ENCODE assay signal across 16 cellular contexts in genomic region chr1:94269921-94270320, GRCh38. TPM values are rescaled to one million over a fixed set of nuclear protein-coding genes. Genes with fewer than 3 reads are reported as not detected.
A peak's percentile ranks its signal among the peaks of the same experiment; 100 is the strongest.
DNase-seq lines count a peak whose midpoint lies in the region; ATAC-seq, FAIRE-seq and TF ChIP-seq lines count a peak whose summit lies in the region.
"Had no signal": no experiment of that assay in that cellular context is flagged by ENCODE, and none has a peak within 500 bp of the region (broad histone marks: within the 10 kb centered on the region; RNA-seq: fewer than 3 reads in every experiment).

No MANE protein-coding gene starts in this region.

- no peaks in the 10 kb centered on the region for H4K20me1 ChIP-seq in HepG2 (ENCODE audit: insufficient read depth, low read length)
- H4K20me1 ChIP-seq in mammary epithelial cell (ENCODE audit: insufficient read depth, low read length) = no peaks in the 10 kb centered on the region

- H3K4me2 ChIP-seq in HepG2 (ENCODE audit: low read depth, low read length) = no peak overlapping the region
- H3K4me2 ChIP-seq in mammary epithelial cell (ENCODE audit: insufficient read depth, low read depth, low read length) = peak overlapping the region; percentile 52
- peak overlapping the region; percentile 64 for H3K4me2 ChIP-seq in skeletal muscle satellite cell (ENCODE audit: low read length)

- H3K27ac Mint-ChIP-seq in type B pancreatic cell = no peak overlapping the region
- H3K27ac Mint-ChIP-seq: CD4-positive, alpha-beta memory T cell had no signal

- H3K9ac ChIP-seq in HepG2 (ENCODE audit: insufficient read depth, low read depth, low read length) = no peak overlapping the region
- H3K9ac ChIP-seq in mammary epithelial cell (ENCODE audit: insufficient read depth, low read length) = no peak overlapping the region
- no peak overlapping the region for H3K9ac ChIP-seq in skeletal muscle satellite cell (ENCODE audit: low read depth, low read length)

- H3K9me3 Mint-ChIP-seq in type B pancreatic cell = no peaks in the 10 kb centered on the region
- H3K9me3 Mint-ChIP-seq: CD4-positive, alpha-beta memory T cell had no signal

- H3K36me3 Mint-ChIP-seq in type B pancreatic cell = no peaks in the 10 kb centered on the region
- H3K36me3 Mint-ChIP-seq: CD4-positive, alpha-beta memory T cell had no signal

- peaks cover 5% of the 10 kb centered on the region for H3K4me1 Mint-ChIP-seq in type B pancreatic cell (ENCODE audit: unreplicated experiment)
- H3K4me1 Mint-ChIP-seq: CD4-positive, alpha-beta memory T cell had no signal

- H3K27ac ChIP-seq in HepG2 (ENCODE audit: extremely low read length, insufficient read depth, low read length) = no peak overlapping the region
- no peak overlapping the region for H3K27ac ChIP-seq in right lobe of liver
- H3K27ac ChIP-seq in RWPE1 = peak overlapping the region; percentile 76
- H3K27ac ChIP-seq in mammary epithelial cell (ENCODE audit: insufficient read depth, low read depth, low read length) = peak overlapping the region; percentile 78
- H3K27ac ChIP-seq: C4-2B had no signal

- no peaks in the 10 kb centered on the region for H3K36me3 ChIP-seq in HepG2 (replicated peaks in 1 of 2; ENCODE audit: control insufficient read depth in 1 of 2, insufficient read depth in 2 of 2, low read length in 2 of 2)
- no peaks in the 10 kb centered on the region for H3K36me3 ChIP-seq in right lobe of liver
- H3K36me3 ChIP-seq in mammary epithelial cell (ENCODE audit: insufficient read depth, low read length) = no peaks in the 10 kb centered on the region
- no peaks in the 10 kb centered on the region for H3K36me3 ChIP-seq in skeletal muscle satellite cell (ENCODE audit: insufficient read depth, low read length)
- H3K36me3 ChIP-seq: BE2C had no signal

- in situ Hi-C loops in HepG2 (cut with HindIII; ENCODE audit: extremely low pct_ligation_motif_present, low pct_unique_long_range_greater_than_20kb) = no loop called here
- in situ Hi-C loops in mammary epithelial cell (cut with MboI; ENCODE audit: low sequenced_read_pairs in 2 of 2) = no loop called here

- dilution Hi-C loops in mammary epithelial cell (cut with HindIII; ENCODE audit: low sequenced_read_pairs) = no loop called here

- 26% methylated on average over 2 of the region's 2 CpGs for WGBS in HepG2 (ENCODE audit: low lambda C conversion rate)
- WGBS in right lobe of liver (ENCODE audit: insufficient coverage, low coverage, low lambda C conversion rate, missing lambda C conversion rate) = 83% methylated on average over 2 of the region's 2 CpGs
- 100% methylated on average over 2 of the region's 2 CpGs for WGBS in mammary epithelial cell (ENCODE audit: low coverage, missing lambda C conversion rate)

- no peak for FAIRE-seq in HepG2 (lab: Jason Lieb, UNC)
- FAIRE-seq: G401.6, GM12891, GM19239 had no signal

- no peaks in the 10 kb centered on the region for H3K27me3 Mint-ChIP-seq in type B pancreatic cell

- peaks cover 8% of the 10 kb centered on the region for H3K4me1 ChIP-seq in HepG2 (ENCODE audit: insufficient read depth, low read length)
- H3K4me1 ChIP-seq in right lobe of liver = no peaks in the 10 kb centered on the region
- peaks cover 47% of the 10 kb centered on the region for H3K4me1 ChIP-seq in mammary epithelial cell (ENCODE audit: insufficient read depth, low read length)
- H3K4me1 ChIP-seq in skeletal muscle satellite cell (ENCODE audit: control insufficient read depth, insufficient read depth, low read length) = peaks cover 57% of the 10 kb centered on the region
- H3K4me1 ChIP-seq: BE2C had no signal

- H3K4me3 Mint-ChIP-seq in type B pancreatic cell = no peak overlapping the region
- H3K4me3 Mint-ChIP-seq: CD4-positive, alpha-beta memory T cell had no signal

- TF ChIP-seq POLR2A in HepG2 (IDR thresholded peaks at IDR 0.05; ENCODE audit: insufficient read depth in 1 of 2, low read depth in 2 of 2, low read length in 2 of 2) = no peak
- no peak for TF ChIP-seq POLR2A in right lobe of liver (IDR thresholded peaks at IDR 0.05)

- no peak for TF ChIP-seq RAD21 in HepG2 (CRISPR knock-in tag; IDR thresholded peaks at IDR 0.05)

- DNase-seq in HepG2 (ENCODE audit: low spot score) = no peak
- no peak for DNase-seq in right lobe of liver
- DNase-seq in RWPE1 (ENCODE audit: low spot score) = no peak
- DNase-seq in mammary epithelial cell = no peak
- no peak for DNase-seq in type B pancreatic cell (ENCODE audit: extremely low spot score, unreplicated experiment)
- DNase-seq in middle frontal gyrus (ENCODE audit: extremely low spot score, low spot score) = no peak
- DNase-seq: BE2C; CD4-positive, alpha-beta memory T cell; DMS79 treated with DMSO at 0.1 percent for 48 hours; EL had no signal

- POLR2A ChIA-PET in HepG2 (lab: Yijun Ruan, JAX) (no interaction called here), RWPE1 (lab: Yijun Ruan, JAX; ENCODE audit: low non-redundant PET) (no interaction called here)

- intact Hi-C loops in HepG2 (cut with micrococcal nuclease; ENCODE audit: unreplicated experiment) (no loop called here), right lobe of liver (cut with DNase I) (no loop called here), mammary epithelial cell (cut with micrococcal nuclease) (loop anchor here (1.0 to 2.0 kb wide), 2 partner anchors 11 to 23 kb away; no protein-coding TSS in a partner anchor)

- no peaks in the 10 kb centered on the region for H3K9me3 ChIP-seq in HepG2 (ENCODE audit: low read length)
- H3K9me3 ChIP-seq in right lobe of liver = no peaks in the 10 kb centered on the region
- no peaks in the 10 kb centered on the region for H3K9me3 ChIP-seq in mammary epithelial cell (replicated peaks; ENCODE audit: insufficient read depth, low read length)
- no peaks in the 10 kb centered on the region for H3K9me3 ChIP-seq in skeletal muscle satellite cell (replicated peaks; ENCODE audit: low read length)
- H3K9me3 ChIP-seq: BE2C had no signal

- H2AFZ ChIP-seq in HepG2 (ENCODE audit: low read length) = no peak overlapping the region
- H2AFZ ChIP-seq in mammary epithelial cell (ENCODE audit: low read depth, low read length) = peak overlapping the region; percentile 16

- H3K27me3 ChIP-seq in HepG2 (ENCODE audit: control insufficient read depth in 1 of 2, insufficient read depth in 2 of 2, low read length in 2 of 2) (0 out of 5 replicates have a peak, but pooled peaks cover 0 to 3% of the 10 kb centered on the region in 2 experiments), right lobe of liver (no peaks in the 10 kb centered on the region), mammary epithelial cell (ENCODE audit: insufficient read depth, low read length) (no peaks in the 10 kb centered on the region), skeletal muscle satellite cell (ENCODE audit: control insufficient read depth, insufficient read depth, low read length) (no peaks in the 10 kb centered on the region)
- H3K27me3 ChIP-seq: BE2C had no signal

- TF ChIP-seq CTCF in HepG2 (CRISPR knock-in tag; IDR thresholded peaks at IDR 0.05) (no peak), right lobe of liver (IDR thresholded peaks at IDR 0.05) (no peak), RWPE1 (conservative IDR thresholded peaks at IDR 0.05; ENCODE audit: low read depth) (no peak), mammary epithelial cell (conservative IDR thresholded peaks at IDR 0.05 in 1 of 2, IDR thresholded peaks at IDR 0.05 in 1 of 2; ENCODE audit: extremely low read depth in 1 of 2, insufficient read depth in 1 of 2, low read depth in 1 of 2, low read length in 2 of 2) (no peak), type B pancreatic cell (conservative IDR thresholded peaks at IDR 0.05) (no peak)

- BruUV-seq in HepG2 (replicated peaks; lab: Mats Ljungman, UMichigan) (no TSS peak), mammary epithelial cell (replicated peaks; lab: Mats Ljungman, UMichigan) (no TSS peak)

- TF ChIP-seq EP300 in HepG2 (IDR thresholded peaks at IDR 0.05; ENCODE audit: low read depth in 2 of 2, low read length in 2 of 2) (no peak), HepG2 (CRISPR knock-in tag; IDR thresholded peaks at IDR 0.05; ENCODE audit: borderline replicate concordance) (no peak)

- H3K79me2 ChIP-seq in HepG2 (ENCODE audit: insufficient read depth, low read length) (no peaks in the 10 kb centered on the region), mammary epithelial cell (ENCODE audit: insufficient read depth, low read length) (no peaks in the 10 kb centered on the region)

- CTCF ChIA-PET in HepG2 (lab: Yijun Ruan, JAX; ENCODE audit: low intra/inter-chr PET ratio, low total read pairs) = no interaction called here
- CTCF ChIA-PET in RWPE1 (lab: Yijun Ruan, JAX) = interaction anchor here (0.6 kb wide), 1 partner anchor 228 kb away, joined by 3 read pairs; no protein-coding TSS in a partner anchor
- CTCF ChIA-PET in mammary epithelial cell (lab: Charles Lee; ENCODE audit: low non-redundant PET) = no interaction called here

- H3K4me3 ChIP-seq in HepG2 (replicated peaks in 1 of 3; ENCODE audit: insufficient read depth in 1 of 3, low read depth in 2 of 3, low read length in 3 of 3) = no peak overlapping the region
- no peak overlapping the region for H3K4me3 ChIP-seq in right lobe of liver
- H3K4me3 ChIP-seq in mammary epithelial cell (replicated peaks in 1 of 3; ENCODE audit: insufficient read depth in 1 of 3, low read depth in 2 of 3, low read length in 3 of 3) = no peak overlapping the region
- H3K4me3 ChIP-seq in skeletal muscle satellite cell (ENCODE audit: low read length) = no peak overlapping the region

- ATAC-seq in HepG2 (no peak), right lobe of liver (no peak), HG03097 (IDR thresholded peaks at IDR 0.05; ENCODE audit: low FRiP score, unreplicated experiment) (no peak)

RNA-seq across cellular contexts. Expression of gene ARHGAP29, which starts 32.5 kb away (rescaled TPM):
- total RNA-seq in HepG2 (2016; rRNA removed; fragmentation: Illumina TruSeq; extraction: Trizol) (12.8 and 18.8 TPM in 2 replicates), right lobe of liver (10 to 100 TPM; 15.1 to 28.9 (median 21.1) TPM), mammary epithelial cell (100 to 1,000 TPM in 1 of 2 donors, 10 to 100 TPM in 1; 54.7 to 100 TPM), type B pancreatic cell (ENCODE audit: low replicate concordance) (42.7 and 213 TPM in 2 replicates)
- 3.5 and 3.8 TPM in 2 replicates for total RNA-seq in HepG2 (2016; cell fraction: cytosol; rRNA removed; fragmentation: Illumina TruSeq; extraction: Trizol; ENCODE audit: low read depth)
- 12.2 and 19.4 TPM in 2 replicates for total RNA-seq in HepG2 (2016; cell fraction: insoluble cytoplasmic fraction; rRNA removed; fragmentation: Illumina TruSeq; extraction: Trizol)
- total RNA-seq in HepG2 (2016; cell fraction: membrane; rRNA removed; fragmentation: Illumina TruSeq; extraction: Trizol) = 7.7 and 7.9 TPM in 2 replicates
- 21.5 and 22.3 TPM in 2 replicates for total RNA-seq in HepG2 (2016; cell fraction: nucleus; rRNA removed; fragmentation: Illumina TruSeq; extraction: Trizol)
- polyA plus RNA-seq in HepG2 (2011; rRNA removed) (12.2 and 18.3 TPM in 2 replicates), mammary epithelial cell (44.6 TPM)
- 5.3 and 7.0 TPM in 2 replicates for polyA plus RNA-seq in HepG2 (2011; cell fraction: cytosol; rRNA removed)
- polyA plus RNA-seq in HepG2 (2011; cell fraction: nucleus; rRNA removed) = 16.2 and 17.3 TPM in 2 replicates
- polyA plus RNA-seq in HepG2 (2012) = 9.4 and 11.6 TPM in 2 replicates
- 0.37 TPM in 2 replicates for polyA plus RNA-seq in HepG2 (2016; cell fraction: cytosol; fragmentation: Illumina TruSeq; extraction: Trizol; ENCODE audit: low read depth)
- polyA plus RNA-seq in HepG2 (2016; cell fraction: insoluble cytoplasmic fraction; fragmentation: Illumina TruSeq; extraction: Trizol; ENCODE audit: low read depth) = 13.5 and 14.2 TPM in 2 replicates
- polyA plus RNA-seq in HepG2 (2016; cell fraction: membrane; fragmentation: Illumina TruSeq; extraction: Trizol; ENCODE audit: low read depth) = 1.9 and 2.0 TPM in 2 replicates
- polyA plus RNA-seq in HepG2 (2016; cell fraction: nucleus; fragmentation: Illumina TruSeq; extraction: Trizol; ENCODE audit: insufficient read depth, low read depth) = 22.0 and 23.1 TPM in 2 replicates
- 3.3 and 11.6 TPM in 2 replicates for polyA minus RNA-seq in HepG2 (2011; rRNA and poly(A)+ RNA removed; ENCODE audit: low replicate concordance)
- 13.0 and 14.2 TPM in 2 replicates for polyA minus RNA-seq in HepG2 (2011; cell fraction: cytosol; rRNA and poly(A)+ RNA removed)
- polyA minus RNA-seq in HepG2 (2011; cell fraction: nucleus; rRNA and poly(A)+ RNA removed) = 72.7 and 82.5 TPM in 2 replicates
- polyA minus RNA-seq in mammary epithelial cell = 47.1 TPM
- 40.2 and 47.4 TPM in 2 replicates for total RNA-seq in skeletal muscle satellite cell (2012; rRNA removed)
- total RNA-seq: CD4-positive, alpha-beta memory T cell had no signal
- polyA plus RNA-seq: CD4-positive, alpha-beta memory T cell had no signal

Comparison
In these comparisons a context has a peak if more than half of its experiments do, and no peak if none do; other contexts are left out.
1. H3K27ac ChIP-seq: peak in RWPE1 (single experiment) and mammary epithelial cell (single experiment); none in HepG2 (single experiment) and right lobe of liver (0 of 3).